In the genomic region with DNA sequence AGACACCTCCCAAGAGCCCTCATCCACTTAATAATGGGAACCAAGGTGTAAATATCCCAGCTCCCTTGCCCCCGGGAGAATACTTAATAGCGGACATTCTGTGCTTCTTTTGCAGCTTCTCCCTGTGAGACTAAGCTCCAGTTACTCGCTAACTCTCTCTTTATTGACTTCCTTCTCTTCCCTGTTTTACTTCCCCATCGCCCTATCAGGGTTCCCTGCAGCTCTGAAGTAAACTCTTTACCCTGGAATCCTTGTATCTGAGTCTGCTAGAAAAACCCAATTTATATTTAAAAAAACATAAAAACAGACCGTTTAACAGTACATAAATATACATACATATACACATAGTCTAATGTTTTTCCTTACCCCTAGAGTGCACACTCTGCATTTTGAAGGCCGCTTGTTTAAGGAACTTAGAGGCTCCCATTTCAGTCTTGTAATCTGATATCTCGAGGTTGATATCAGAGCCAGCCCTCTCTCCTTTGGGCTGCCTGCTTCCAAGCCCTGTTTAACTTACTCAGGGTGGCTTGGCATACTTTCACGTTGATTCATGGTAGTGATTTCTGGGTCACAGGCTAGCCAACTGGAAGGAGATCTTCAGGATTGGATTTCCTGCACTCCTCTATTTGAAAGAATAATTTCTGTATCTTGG, we compare ENCODE assay signal across 10 cellular contexts.
DNase-seq lines count a peak whose midpoint lies in the region; ATAC-seq, FAIRE-seq and TF ChIP-seq lines count a peak whose summit lies in the region.
"Had no signal": no experiment of that assay in that cellular context is flagged by ENCODE, and none has a peak within 500 bp of the region (broad histone marks: within the 10 kb centered on the region; RNA-seq: fewer than 3 reads in every experiment).

No MANE protein-coding gene starts in this region.

- ATAC-seq in left ventricle myocardium superior: no peak
- ATAC-seq in aorta (ENCODE audit: low FRiP score): peak; percentile 71

- no peaks in the 10 kb centered on the region for H3K27me3 ChIP-seq in cardiac muscle cell
- no peaks in the 10 kb centered on the region for H3K27me3 ChIP-seq in keratinocyte (ENCODE audit: control insufficient read depth, extremely low read depth, insufficient read depth, low read length)
- H3K27me3 ChIP-seq in aorta (ENCODE audit: control insufficient read depth in 1 of 2, insufficient read depth in 2 of 2, low read length in 1 of 2): no peaks in the 10 kb centered on the region
- H3K27me3 ChIP-seq in Caco-2 (replicated peaks; ENCODE audit: control insufficient read depth, insufficient read depth, low read length): no peaks in the 10 kb centered on the region
- no peaks in the 10 kb centered on the region for H3K27me3 ChIP-seq in effector memory CD4-positive, alpha-beta T cell (replicated peaks; ENCODE audit: control insufficient read depth, insufficient read depth, low read length, poor library complexity, severe bottlenecking)
- H3K27me3 ChIP-seq: suprapubic skin had no signal

- H3K27ac ChIP-seq in cardiac muscle cell (peak overlapping the region; percentile 54), keratinocyte (ENCODE audit: control insufficient read depth, insufficient read depth, low read length) (peak overlapping the region; percentile 33), aorta (ENCODE audit: low read depth in 1 of 2, low read length in 2 of 2) (no peak overlapping the region)
- H3K27ac ChIP-seq in effector memory CD4-positive, alpha-beta T cell (ENCODE audit: insufficient read depth, low read length, poor library complexity, severe bottlenecking): no peak overlapping the region
- H3K27ac ChIP-seq: parathyroid adenoma, suprapubic skin had no signal

- no peak overlapping the region for H3K27ac Mint-ChIP-seq in Caco-2 (ENCODE audit: unreplicated experiment)

- DNase-seq in cardiac muscle cell (ENCODE audit: low read depth in 1 of 2, low spot score in 1 of 2): peak; percentile 62 to 79
- no peak for DNase-seq in left ventricle myocardium superior
- DNase-seq in keratinocyte (ENCODE audit: low read depth, low spot score): no peak
- no peak for DNase-seq in aorta
- DNase-seq in Caco-2: no peak
- DNase-seq in effector memory CD4-positive, alpha-beta T cell: no peak
- no peak for DNase-seq in NCI-H2227 treated with DMSO at 0.1 percent for 48 hours (lab: John Stamatoyannopoulos, UW)

- no peaks in the 10 kb centered on the region for H4K20me1 ChIP-seq in keratinocyte (ENCODE audit: control insufficient read depth, extremely low read depth, insufficient read depth, low read length)

- H3K9me3 ChIP-seq in cardiac muscle cell (ENCODE audit: low read depth) (no peaks in the 10 kb centered on the region), keratinocyte (ENCODE audit: control insufficient read depth, low read depth, low read length) (no peaks in the 10 kb centered on the region), aorta (ENCODE audit: control insufficient read depth, low read length) (no peaks in the 10 kb centered on the region), Caco-2 (no peaks in the 10 kb centered on the region)
- no peaks in the 10 kb centered on the region for H3K9me3 ChIP-seq in effector memory CD4-positive, alpha-beta T cell (ENCODE audit: control insufficient read depth, low read length)
- H3K9me3 ChIP-seq: suprapubic skin had no signal

- peaks cover 17% of the 10 kb centered on the region for H3K79me2 ChIP-seq in keratinocyte (ENCODE audit: control insufficient read depth, insufficient read depth, low read length)
- H3K79me2 ChIP-seq: parathyroid adenoma had no signal

- POLR2A ChIA-PET in Caco-2 (lab: Charles Lee): no interaction called here

- peak; percentile 68 for FAIRE-seq in keratinocyte (lab: Jason Lieb, UNC)

- H3K36me3 ChIP-seq in cardiac muscle cell (no peaks in the 10 kb centered on the region), keratinocyte (ENCODE audit: control insufficient read depth in 2 of 2, extremely low read depth in 1 of 2, insufficient read depth in 2 of 2, low read length in 2 of 2) (no peaks in the 10 kb centered on the region), aorta (ENCODE audit: control insufficient read depth in 1 of 2, insufficient read depth in 2 of 2, low read length in 1 of 2) (no peaks in the 10 kb centered on the region), Caco-2 (ENCODE audit: control insufficient read depth, insufficient read depth, low read length) (no peaks in the 10 kb centered on the region)
- H3K36me3 ChIP-seq in effector memory CD4-positive, alpha-beta T cell (ENCODE audit: control insufficient read depth, insufficient read depth, low read length): no peaks in the 10 kb centered on the region
- H3K36me3 ChIP-seq: suprapubic skin had no signal

- H3K27me3 Mint-ChIP-seq in Caco-2 (ENCODE audit: insufficient read depth, unreplicated experiment): peaks cover 3% of the 10 kb centered on the region

- BruUV-seq in Caco-2 (replicated peaks; lab: Mats Ljungman, UMichigan): no TSS peak

- TF ChIP-seq CTCF in cardiac muscle cell (IDR thresholded peaks at IDR 0.05; ENCODE audit: low read depth, low read length) (no peak), WI38 (IDR thresholded peaks at IDR 0.05; ENCODE audit: low read depth, low read length) (no peak), keratinocyte (optimal IDR thresholded peaks at IDR 0.05 in 1 of 3, IDR thresholded peaks at IDR 0.05 in 1 of 3, conservative IDR thresholded peaks at IDR 0.05 in 1 of 3; ENCODE audit: extremely low read depth in 1 of 3, insufficient read depth in 2 of 3, low read length in 3 of 3) (no peak), Caco-2 (IDR thresholded peaks at IDR 0.05; ENCODE audit: insufficient read depth in 1 of 2, low read depth in 1 of 2, low read length in 1 of 2, severe bottlenecking in 1 of 2, unreplicated experiment in 1 of 2) (no peak)

- dilution Hi-C loops in keratinocyte (cut with MboI; ENCODE audit: extremely low pct_ligation_motif_present, low sequenced_read_pairs): no loop called here

- no peaks in the 10 kb centered on the region for H3K4me1 Mint-ChIP-seq in Caco-2 (ENCODE audit: low read depth, unreplicated experiment)

- H3K4me3 ChIP-seq in cardiac muscle cell: no peak overlapping the region
- peak overlapping the region; percentile 1; the same call in 1 of the 2 replicates for H3K4me3 ChIP-seq in WI38 (ENCODE audit: low read depth, low read length)
- peak overlapping the region in 1 of 3 experiments; percentile 25 for H3K4me3 ChIP-seq in keratinocyte (ENCODE audit: control insufficient read depth in 2 of 3, extremely low read depth in 1 of 3, insufficient read depth in 2 of 3, low read depth in 1 of 3, low read length in 3 of 3)
- H3K4me3 ChIP-seq in aorta (ENCODE audit: low read length in 2 of 2): no peak overlapping the region
- H3K4me3 ChIP-seq in Caco-2 (ENCODE audit: low read depth, low read length): no peak overlapping the region
- no peak overlapping the region for H3K4me3 ChIP-seq in effector memory CD4-positive, alpha-beta T cell (ENCODE audit: insufficient read depth, low read depth, low read length, poor library complexity, severe bottlenecking)
- H3K4me3 ChIP-seq: suprapubic skin had no signal

- H2AFZ ChIP-seq in keratinocyte (ENCODE audit: control insufficient read depth, low read length): peak overlapping the region; percentile 13
- H2AFZ ChIP-seq: parathyroid adenoma had no signal

- H3K36me3 Mint-ChIP-seq in Caco-2 (ENCODE audit: insufficient read depth, unreplicated experiment): no peaks in the 10 kb centered on the region

- no peak overlapping the region for H3K9ac ChIP-seq in keratinocyte (ENCODE audit: control insufficient read depth, extremely low read depth, insufficient read depth, low read length)
- H3K9ac ChIP-seq: parathyroid adenoma had no signal

- CTCF ChIA-PET in Caco-2 (lab: Charles Lee): no interaction called here

- 30 to 32% methylated on average over 8 of the region's 8 CpGs for WGBS in aorta, 2 donors

- no peak overlapping the region for H3K4me3 Mint-ChIP-seq in Caco-2 (ENCODE audit: unreplicated experiment)

- H3K4me2 ChIP-seq in keratinocyte (ENCODE audit: control insufficient read depth, extremely low read depth, insufficient read depth, low read depth, low read length): peak overlapping the region; percentile 68

- intact Hi-C loops in left ventricle myocardium superior (cut with micrococcal nuclease) (no loop called here), aorta (cut with DNase I) (no loop called here), Caco-2 (cut with micrococcal nuclease; ENCODE audit: unreplicated experiment) (no loop called here)

- H3K9me1 ChIP-seq in keratinocyte (ENCODE audit: control insufficient read depth, extremely low read depth, insufficient read depth, low read length): peaks cover 4% of the 10 kb centered on the region

- H3K9me3 Mint-ChIP-seq in Caco-2 (ENCODE audit: unreplicated experiment): no peaks in the 10 kb centered on the region

- H3K4me1 ChIP-seq in cardiac muscle cell (ENCODE audit: low read depth): peaks cover 14% of the 10 kb centered on the region
- peaks cover 25% of the 10 kb centered on the region for H3K4me1 ChIP-seq in keratinocyte (ENCODE audit: control insufficient read depth, extremely low read depth, insufficient read depth, low read length)
- H3K4me1 ChIP-seq in aorta (ENCODE audit: control insufficient read depth in 1 of 2, insufficient read depth in 2 of 2, low read length in 2 of 2): peaks cover 2 to 10% of the 10 kb centered on the region in 2 donors
- no peaks in the 10 kb centered on the region for H3K4me1 ChIP-seq in Caco-2
- no peaks in the 10 kb centered on the region for H3K4me1 ChIP-seq in effector memory CD4-positive, alpha-beta T cell (ENCODE audit: control insufficient read depth, insufficient read depth, low read length, poor library complexity, severe bottlenecking)
- H3K4me1 ChIP-seq: parathyroid adenoma had no signal

Comparison
In these comparisons a context has a peak if more than half of its experiments do, and no peak if none do; other contexts are left out.
1. DNase-seq: peak in cardiac muscle cell (2 of 2); none in left ventricle myocardium superior (single experiment), keratinocyte (single experiment), aorta (0 of 2), Caco-2 (0 of 2), effector memory CD4-positive, alpha-beta T cell (0 of 3) and NCI-H2227 treated with DMSO at 0.1 percent for 48 hours (single experiment).
2. H3K27ac ChIP-seq: peak in cardiac muscle cell (single experiment) and keratinocyte (single experiment); none in aorta (0 of 2) and effector memory CD4-positive, alpha-beta T cell (single experiment).